ENCODE assay signal across 10 cellular contexts in genomic region chr12:51183816-51184215, GRCh38. TPM values are rescaled to one million over a fixed set of nuclear protein-coding genes. Genes with fewer than 3 reads are reported as not detected.
DNase-seq lines count a peak whose midpoint lies in the region; ATAC-seq and TF ChIP-seq lines count a peak whose summit lies in the region.
"Had no signal": no experiment of that assay in that cellular context is flagged by ENCODE, and none has a peak within 500 bp of the region (broad histone marks: within the 10 kb centered on the region; RNA-seq: fewer than 3 reads in every experiment).

No MANE protein-coding gene starts in this region.

- no peak for ATAC-seq in HG02642 (IDR thresholded peaks at IDR 0.05; ENCODE audit: poor library complexity, unreplicated experiment)

- H3K36me3 ChIP-seq in SJCRH30 = no peaks in the 10 kb centered on the region
- no peaks in the 10 kb centered on the region for H3K36me3 ChIP-seq in left ventricle myocardium inferior
- no peaks in the 10 kb centered on the region for H3K36me3 ChIP-seq in testis (ENCODE audit: low read depth, missing control alignments)
- H3K36me3 ChIP-seq: thoracic aorta had no signal

- DNase-seq in NCI-H187 (lab: John Stamatoyannopoulos, UW) (peak; percentile 26 to 31), NCI-H187 treated with DMSO at 0.1 percent for 48 hours (lab: John Stamatoyannopoulos, UW) (no peak), SJCRH30 (peak; percentile 99 to 100), left ventricle myocardium inferior (peak; percentile 61), testis (peak; percentile 85), Kasumi-1 (lab: John Stamatoyannopoulos, UW) (no peak), NCI-H1930 (lab: John Stamatoyannopoulos, UW) (no peak)
- DNase-seq: activated T-cell treated with anti-CD3 and anti-CD28 coated beads, Interleukin-2, amount 50 U/mL, for 24 hours had no signal

- TF ChIP-seq POLR2A in testis (IDR thresholded peaks at IDR 0.05) = no peak

- H3K4me1 ChIP-seq in SJCRH30 = peaks cover 63% of the 10 kb centered on the region
- H3K4me1 ChIP-seq in left ventricle myocardium inferior = peaks cover 2% of the 10 kb centered on the region
- H3K4me1 ChIP-seq in testis = peaks cover 3% of the 10 kb centered on the region

- H3K9me3 ChIP-seq in SJCRH30 (replicated peaks) (no peaks in the 10 kb centered on the region), left ventricle myocardium inferior (replicated peaks) (no peaks in the 10 kb centered on the region), testis (no peaks in the 10 kb centered on the region)
- H3K9me3 ChIP-seq: thoracic aorta had no signal

- 34 to 59% methylated on average over 3 of the region's 3 CpGs for WGBS in testis, 2 donors

- intact Hi-C loops in left ventricle myocardium inferior (cut with micrococcal nuclease) (no loop called here), testis (cut with DNase I; ENCODE audit: low total_unique reads) (no loop called here)

- TF ChIP-seq CTCF in left ventricle myocardium inferior (IDR thresholded peaks at IDR 0.05; ENCODE audit: borderline replicate concordance) (no peak), testis (IDR thresholded peaks at IDR 0.05) (no peak)

- H3K27me3 ChIP-seq in SJCRH30 = no peaks in the 10 kb centered on the region
- no peaks in the 10 kb centered on the region for H3K27me3 ChIP-seq in left ventricle myocardium inferior (ENCODE audit: low read depth)
- H3K27me3 ChIP-seq in testis = no peaks in the 10 kb centered on the region

- H3K27ac ChIP-seq in SJCRH30 = peak overlapping the region; percentile 89
- no peak overlapping the region for H3K27ac ChIP-seq in left ventricle myocardium inferior (replicated peaks)
- H3K27ac ChIP-seq in testis = no peak overlapping the region
- H3K27ac ChIP-seq: thoracic aorta had no signal

- peak overlapping the region; percentile 4; the same call in 1 of the 2 replicates for H3K4me3 ChIP-seq in SJCRH30
- H3K4me3 ChIP-seq in left ventricle myocardium inferior = no peak overlapping the region
- H3K4me3 ChIP-seq in testis = no peak overlapping the region
- H3K4me3 ChIP-seq: thoracic aorta had no signal

RNA-seq across cellular contexts. Expression of gene TFCP2, which starts 10.9 kb away (rescaled TPM):
- total RNA-seq in SJCRH30 (2014; rRNA removed; shearing (Covaris generic)) = 22.2 and 24.1 TPM in 2 replicates
- total RNA-seq in left ventricle myocardium inferior (22.8 TPM), testis (10 to 100 TPM; 13.8 to 16.2 TPM)
- polyA plus RNA-seq in testis (ENCODE audit: insufficient read depth, low read depth, low replicate concordance) = 17.2 TPM

RNA-seq across cellular contexts. Expression of gene POU6F1, which starts 34.0 kb away (rescaled TPM):
- total RNA-seq in SJCRH30 (2014; rRNA removed; shearing (Covaris generic)) = 1.5 and 2.5 TPM in 2 replicates
- total RNA-seq in left ventricle myocardium inferior = 9.9 TPM
- 1 to 10 TPM; 7.5 to 7.6 TPM for total RNA-seq in testis
- 4.4 TPM for polyA plus RNA-seq in testis (ENCODE audit: insufficient read depth, low read depth, low replicate concordance)

RNA-seq across cellular contexts. Expression of gene DAZAP2, which starts 54.8 kb away (rescaled TPM):
- 236 and 239 TPM in 2 replicates for total RNA-seq in SJCRH30 (2014; rRNA removed; shearing (Covaris generic))
- total RNA-seq in left ventricle myocardium inferior (179 TPM), testis (100 to 1,000 TPM; 106 to 176 TPM)
- polyA plus RNA-seq in testis (ENCODE audit: insufficient read depth, low read depth, low replicate concordance) = 226 TPM

Comparison
In these comparisons a context has a peak if more than half of its experiments do, and no peak if none do; other contexts are left out.
1. DNase-seq: peak in NCI-H187 (2 of 2), SJCRH30 (2 of 2), left ventricle myocardium inferior (single experiment) and testis (single experiment); none in NCI-H187 treated with DMSO at 0.1 percent for 48 hours (single experiment), Kasumi-1 (0 of 2) and NCI-H1930 (0 of 2).